ENCODE assay signal across 18 cellular contexts in genomic region chrX:44850891-44851290, GRCh38. TPM values are rescaled to one million over a fixed set of nuclear protein-coding genes. Genes with fewer than 3 reads are reported as not detected.
"Had no signal": no experiment of that assay in that cellular context is flagged by ENCODE, and none has a peak within 500 bp of the region (broad histone marks: within the 10 kb centered on the region; RNA-seq: fewer than 3 reads in every experiment).

No MANE protein-coding gene starts in this region.

RNA-seq across cellular contexts. Expression of gene DUSP21, which starts 7.1 kb away (rescaled TPM):
- total RNA-seq: left colon, left lung, lower lobe of right lung, mesothelial cell of epicardium, mononuclear cell, natural killer cell, occipital lobe, osteocyte, posterior vena cava, psoas muscle, sigmoid colon, spleen, subcutaneous adipose tissue, suprapubic skin, thoracic aorta, upper lobe of right lung had no signal
- polyA plus RNA-seq: keratinocyte, liver, psoas muscle, sigmoid colon, spleen had no signal
